In the genomic region with DNA sequence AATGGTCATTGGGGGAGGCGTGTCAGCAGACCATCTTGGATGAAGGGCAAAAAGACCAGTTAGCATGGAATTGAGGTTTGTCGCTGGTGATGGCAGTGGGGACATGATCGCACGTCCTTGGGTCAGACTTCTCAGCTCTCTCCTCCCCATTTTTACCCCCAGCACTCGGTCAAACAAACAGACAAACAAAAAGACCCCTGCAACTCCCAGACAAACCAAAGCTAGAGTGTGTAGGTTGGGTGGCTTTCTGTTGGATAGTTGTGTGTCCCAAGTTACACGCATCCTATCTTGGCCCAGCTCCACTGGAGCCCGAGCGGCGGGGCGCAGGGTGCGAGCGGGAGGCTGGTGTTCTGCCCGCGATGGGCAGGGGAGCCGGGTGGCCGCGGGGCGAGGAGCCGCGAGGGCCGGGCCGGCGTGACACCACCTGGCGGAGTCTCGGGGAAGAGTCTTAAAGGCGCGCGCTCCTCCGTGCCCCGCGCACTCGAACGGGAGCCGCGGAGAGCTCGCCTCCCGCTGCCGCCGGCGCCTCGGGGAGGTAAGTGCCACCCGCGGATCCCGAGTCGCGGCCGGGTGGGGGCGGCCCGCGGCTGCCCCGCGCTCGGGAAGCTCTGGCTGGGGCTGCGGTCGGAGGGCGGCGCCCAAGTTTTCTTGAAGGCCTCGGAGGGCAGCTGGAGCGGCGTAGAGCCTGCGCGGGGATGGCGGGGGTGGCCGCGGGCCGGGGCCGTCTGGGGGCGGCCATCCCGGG, we compare ENCODE assay signal across 9 cellular contexts. TPM values are rescaled to one million over a fixed set of nuclear protein-coding genes. Genes with fewer than 3 reads are reported as not detected.
DNase-seq lines count a peak whose midpoint lies in the region; ATAC-seq, FAIRE-seq and TF ChIP-seq lines count a peak whose summit lies in the region.
"Had no signal": no experiment of that assay in that cellular context is flagged by ENCODE, and none has a peak within 500 bp of the region (broad histone marks: within the 10 kb centered on the region; RNA-seq: fewer than 3 reads in every experiment).

No MANE protein-coding gene starts in this region.

- FAIRE-seq in pancreas (lab: Jason Lieb, UNC): no peak

- H3K27me3 Mint-ChIP-seq in T-helper 2 cell treated with Interferon-gamma antibody and Interleukin-4, amounts not matched to agents 5 μg/mL and 100 μg/mL, for 36 hours (ENCODE audit: low read depth): peaks cover 68% of the 10 kb centered on the region

- no peak overlapping the region for H3K4me3 ChIP-seq in fibroblast of the aortic adventitia (ENCODE audit: low read depth, low read length)
- peak overlapping the region; percentile 27 to 56 (median 42) for H3K4me3 ChIP-seq in pancreas

- peak overlapping the region; percentile 42 for H3K4me3 Mint-ChIP-seq in T-helper 2 cell treated with Interferon-gamma antibody and Interleukin-4, amounts not matched to agents 5 μg/mL and 100 μg/mL, for 36 hours

- H3K27ac Mint-ChIP-seq in T-helper 2 cell treated with Interferon-gamma antibody and Interleukin-4, amounts not matched to agents 5 μg/mL and 100 μg/mL, for 36 hours: no peak overlapping the region

- TF ChIP-seq CTCF in GM13976 (IDR thresholded peaks at IDR 0.05; ENCODE audit: borderline replicate concordance, control extremely low read depth, extremely low read depth, insufficient read depth, missing control alignments) (peak; percentile 27), fibroblast of the aortic adventitia (IDR thresholded peaks at IDR 0.05; ENCODE audit: insufficient read depth, low read length) (peak; percentile 7), pancreas (IDR thresholded peaks at IDR 0.05) (peak in 1 of 4 donors; percentile 12)

- H3K27me3 ChIP-seq in pancreas: peaks cover 0 to 8% (median 3%) of the 10 kb centered on the region in 4 donors

- peak; percentile 57 to 80 (median 74) for ATAC-seq in pancreas
- no peak for ATAC-seq in HG03571 (IDR thresholded peaks at IDR 0.05; ENCODE audit: unreplicated experiment)
- no peak for ATAC-seq in HG03196 (IDR thresholded peaks at IDR 0.05; ENCODE audit: unreplicated experiment)

- intact Hi-C loops in pancreas (cut with DNase I): no loop called here

- H3K4me1 Mint-ChIP-seq in T-helper 2 cell treated with Interferon-gamma antibody and Interleukin-4, amounts not matched to agents 5 μg/mL and 100 μg/mL, for 36 hours (ENCODE audit: low read depth): peaks cover 11% of the 10 kb centered on the region

- H3K4me1 ChIP-seq in pancreas: peaks cover 0 to 4% (median 4%) of the 10 kb centered on the region in 3 donors

- H3K36me3 ChIP-seq in pancreas: no peaks in the 10 kb centered on the region

- DNase-seq in GM13976 (ENCODE audit: low spot score) (peak; percentile 83), fibroblast of the aortic adventitia (ENCODE audit: low read depth) (no peak), pancreas (peak in 4 of 6 donors; percentile 41 to 75 (median 58)), NCI-H524 treated with DMSO at 0.1 percent for 48 hours (lab: John Stamatoyannopoulos, UW) (no peak), NCI-H2171 treated with DMSO at 0.1 percent for 48 hours (lab: John Stamatoyannopoulos, UW) (no peak)
- peak; percentile 20 for DNase-seq in T-helper 2 cell treated with Interferon-gamma antibody and Interleukin-4, amounts not matched to agents 5 μg/mL and 100 μg/mL, for 36 hours (ENCODE audit: low spot score)

- 3 to 4% methylated on average over 68 to 69 of the region's 69 CpGs for WGBS in pancreas, 2 donors

- H3K9me3 ChIP-seq in pancreas: no peaks in the 10 kb centered on the region

- H3K36me3 Mint-ChIP-seq in T-helper 2 cell treated with Interferon-gamma antibody and Interleukin-4, amounts not matched to agents 5 μg/mL and 100 μg/mL, for 36 hours (ENCODE audit: low read depth): no peaks in the 10 kb centered on the region

- H3K27ac ChIP-seq in pancreas: no peak overlapping the region

- H3K9me3 Mint-ChIP-seq in T-helper 2 cell treated with Interferon-gamma antibody and Interleukin-4, amounts not matched to agents 5 μg/mL and 100 μg/mL, for 36 hours: no peaks in the 10 kb centered on the region

- in situ Hi-C loops in GM13976 (cut with MboI; ENCODE audit: low sequenced_read_pairs, unreplicated experiment): loop anchor here (25.0 kb wide), 1 partner anchor 535 kb away; no protein-coding TSS in a partner anchor

RNA-seq across cellular contexts. Expression of a gene that starts 18.5 kb away (rescaled TPM):
- total RNA-seq in fibroblast of the aortic adventitia (ENCODE audit: low replicate concordance): 0.33 and 0.81 TPM in 2 replicates
- 1 to 10 TPM; 1.8 to 4.3 (median 2.8) TPM for total RNA-seq in pancreas
- 1 to 10 TPM; 2.2 to 2.3 TPM for polyA plus RNA-seq in pancreas
- total RNA-seq: HT1080 had no signal

RNA-seq across cellular contexts. Expression of a gene that starts 37.3 kb away (rescaled TPM):
- total RNA-seq in fibroblast of the aortic adventitia (ENCODE audit: low replicate concordance) (not detected in 2 replicates), pancreas (1 to 10 TPM in 5 of 6 donors, under 1 TPM in 1; 0.69 to 6.8 (median 1.7) TPM)
- polyA plus RNA-seq in pancreas: 1 to 10 TPM in 1 of 2 donors, under 1 TPM in 1; 0.70 to 2.2 TPM
- total RNA-seq: HT1080 had no signal

Comparison
In these comparisons a context has a peak if more than half of its experiments do, and no peak if none do; other contexts are left out.
1. DNase-seq: peak in GM13976 (single experiment), T-helper 2 cell treated with Interferon-gamma antibody and Interleukin-4, amounts not matched to agents 5 μg/mL and 100 μg/mL, for 36 hours (single experiment) and pancreas (4 of 6); none in fibroblast of the aortic adventitia (single experiment), NCI-H524 treated with DMSO at 0.1 percent for 48 hours (single experiment) and NCI-H2171 treated with DMSO at 0.1 percent for 48 hours (single experiment).
2. ATAC-seq: peak in pancreas (4 of 4); none in HG03571 (single experiment) and HG03196 (single experiment).